Comparison of ENCODE assay signal across 15 cellular contexts in genomic region chr5:170219615-170220014, GRCh38. TPM values are rescaled to one million over a fixed set of nuclear protein-coding genes. Genes with fewer than 3 reads are reported as not detected.
DNase-seq lines count a peak whose midpoint lies in the region; ATAC-seq and TF ChIP-seq lines count a peak whose summit lies in the region.
"Had no signal": no experiment of that assay in that cellular context is flagged by ENCODE, and none has a peak within 500 bp of the region (broad histone marks: within the 10 kb centered on the region; RNA-seq: fewer than 3 reads in every experiment).

No MANE protein-coding gene starts in this region.

- H3K4me3 ChIP-seq in MG63, result no peak overlapping the region
- no peak overlapping the region for H3K4me3 ChIP-seq in brain microvascular endothelial cell (ENCODE audit: low read depth, low read length)
- H3K4me3 ChIP-seq in right atrium auricular region, result no peak overlapping the region

- ATAC-seq in HG02798 (IDR thresholded peaks at IDR 0.05; ENCODE audit: poor library complexity, unreplicated experiment), result no peak
- ATAC-seq: activated naive CD8-positive, alpha-beta T cell treated with anti-CD3 and anti-CD28 coated beads, Interleukin-2, amount 50 U/mL, for 24 hours; left lobe of liver; stimulated activated naive CD8-positive, alpha-beta T cell treated with anti-CD3 and anti-CD28 coated beads, Interleukin-15, amount 100 ng/mL, for 72 hours had no signal

- in situ Hi-C loops in brain microvascular endothelial cell (cut with HindIII; ENCODE audit: low pct_ligation_motif_present, low sequenced_read_pairs), result no loop called here

- H3K9me3 ChIP-seq in MG63 (no peaks in the 10 kb centered on the region), right atrium auricular region (no peaks in the 10 kb centered on the region)

- DNase-seq in Daoy (ENCODE audit: low read depth) (peak; percentile 51), MG63 (peak; percentile 65), brain microvascular endothelial cell (peak; percentile 38), kidney tubule cell (ENCODE audit: low spot score) (peak; percentile 96), COLO829 (ENCODE audit: low spot score) (no peak), nucleus accumbens (lab: John Stamatoyannopoulos, UW) (no peak), right atrium auricular region (ENCODE audit: low spot score) (no peak)
- DNase-seq: activated naive CD8-positive, alpha-beta T cell treated with anti-CD3 and anti-CD28 coated beads, Interleukin-2, amount 50 U/mL, for 24 hours; NCI-H510A; stimulated activated CD4-positive, alpha-beta T cell treated with anti-CD3 and anti-CD28 coated beads, Interleukin-1b, Interleukin-23, amount 100 ng/mL, for 48 hours; stimulated activated naive CD8-positive, alpha-beta T cell treated with anti-CD3 and anti-CD28 coated beads, Interleukin-15, amount 100 ng/mL, for 72 hours had no signal

- H3K27me3 ChIP-seq in MG63 (no peaks in the 10 kb centered on the region), brain microvascular endothelial cell (replicated peaks) (no peaks in the 10 kb centered on the region), right atrium auricular region (no peaks in the 10 kb centered on the region)

- H3K4me1 ChIP-seq in right atrium auricular region, result no peaks in the 10 kb centered on the region

- H3K27ac ChIP-seq in brain microvascular endothelial cell, result peak overlapping the region; percentile 36
- H3K27ac ChIP-seq in right atrium auricular region, result no peak overlapping the region

- no peaks in the 10 kb centered on the region for H3K36me3 ChIP-seq in MG63
- H3K36me3 ChIP-seq in brain microvascular endothelial cell (replicated peaks), result no peaks in the 10 kb centered on the region
- no peaks in the 10 kb centered on the region for H3K36me3 ChIP-seq in right atrium auricular region

- TF ChIP-seq CTCF in brain microvascular endothelial cell (IDR thresholded peaks at IDR 0.05; ENCODE audit: low read depth, low read length, missing control alignments) (no peak), right atrium auricular region (IDR thresholded peaks at IDR 0.05) (no peak)

RNA-seq across cellular contexts. Expression of gene C5orf58, which starts 13.2 kb away (rescaled TPM):
- not detected in 2 replicates for total RNA-seq in Daoy (2014; rRNA removed; shearing (Covaris generic))
- not detected in 2 replicates for total RNA-seq in MG63 (2014; rRNA removed; shearing (Covaris generic); ENCODE audit: low replicate concordance)
- total RNA-seq in right atrium auricular region, result not detected
- total RNA-seq: activated CD8-positive, alpha-beta memory T cell treated with anti-CD3 and anti-CD28 coated beads for 36 hours; left lobe of liver; omental fat pad had no signal

Comparison
In these comparisons a context has a peak if more than half of its experiments do, and no peak if none do; other contexts are left out.
1. DNase-seq: peak in Daoy (single experiment), MG63 (single experiment), brain microvascular endothelial cell (single experiment) and kidney tubule cell (single experiment); none in COLO829 (single experiment), nucleus accumbens (0 of 56) and right atrium auricular region (single experiment).